29 cellular contexts compared by ENCODE assay signal in genomic region chr9:14099737-14100136, GRCh38.
"Had no signal": no experiment of that assay in that cellular context is flagged by ENCODE, and none has a peak within 500 bp of the region (broad histone marks: within the 10 kb centered on the region; RNA-seq: fewer than 3 reads in every experiment).

No MANE protein-coding gene starts in this region.

- DNase-seq: activated B cell treated with CpG ODN at 0.5 μM for 24 hours; activated CD4-positive, alpha-beta T cell treated with anti-CD3 and anti-CD28 coated beads, Interleukin-2, amount 50 U/mL, for 1 hour; activated CD8-positive, alpha-beta memory T cell treated with anti-CD3 and anti-CD28 coated beads, Interleukin-2, amount 10 ng/mL, durations not matched to agents 7 days and 5 days; activated CD8-positive, alpha-beta T cell treated with anti-CD3 and anti-CD28 coated beads, Interleukin-2, amount 10 ng/mL, durations not matched to agents 7 days and 5 days; activated naive CD8-positive, alpha-beta T cell treated with anti-CD3 and anti-CD28 coated beads, Interleukin-2, amount 50 U/mL, for 24 hours; activated T-cell treated with anti-CD3 and anti-CD28 coated beads, Interleukin-2, amount 50 U/mL, for 48 hours; amygdala; effector CD8-positive, alpha-beta T cell; esophagus squamous epithelium; foreskin melanocyte; hippocampal formation; left cardiac atrium; midbrain; naive thymus-derived CD4-positive, alpha-beta T cell; nucleus accumbens; pancreas; retina; stimulated activated CD4-positive, alpha-beta T cell treated with anti-CD3 and anti-CD28 coated beads, Interleukin-2, amount 100 ng/mL, for 24 hours; stimulated activated naive CD4-positive, alpha-beta T cell; T-helper 2 cell; transverse colon; uterus had no signal

- H3K4me3 ChIP-seq: esophagus squamous epithelium, pancreas, prostate gland, smooth muscle cell, suprapubic skin, transverse colon, uterus had no signal

- H3K27ac Mint-ChIP-seq: activated B cell treated with CpG ODN at 0.5 μM for 24 hours; activated CD8-positive, alpha-beta memory T cell treated with anti-CD3 and anti-CD28 coated beads, Interleukin-2, amount 10 ng/mL, durations not matched to agents 7 days and 5 days; activated CD8-positive, alpha-beta T cell treated with anti-CD3 and anti-CD28 coated beads, Interleukin-2, amount 10 ng/mL, durations not matched to agents 7 days and 5 days; activated naive CD4-positive, alpha-beta T cell treated with anti-CD3 and anti-CD28 coated beads, Interleukin-2, amount 50 U/mL, for 24 hours; activated naive CD8-positive, alpha-beta T cell treated with anti-CD3 and anti-CD28 coated beads, Interleukin-2, amount 50 U/mL, for 24 hours; activated T-helper 2 cell treated with anti-CD3 and anti-CD28 coated beads, Interferon-gamma antibody, Interleukin-2, Interleukin-4, amounts not matched to agents 10 μg/mL and 5 μg/mL and 100 μg/mL, durations not matched to agents 14 hours and 24 hours and 36 hours; naive thymus-derived CD4-positive, alpha-beta T cell had no signal

- H3K36me3 ChIP-seq: esophagus squamous epithelium, pancreas, prostate gland, suprapubic skin, transverse colon, uterus had no signal

- H3K27ac ChIP-seq: epithelial cell of prostate, prostate gland, suprapubic skin, transverse colon had no signal

- ATAC-seq: activated CD8-positive, alpha-beta memory T cell treated with anti-CD3 and anti-CD28 coated beads, Interleukin-2, amount 10 ng/mL, durations not matched to agents 7 days and 5 days; activated CD8-positive, alpha-beta T cell treated with anti-CD3 and anti-CD28 coated beads, Interleukin-2, amount 10 ng/mL, durations not matched to agents 7 days and 5 days; activated naive CD8-positive, alpha-beta T cell treated with anti-CD3 and anti-CD28 coated beads, Interleukin-2, amount 50 U/mL, for 24 hours; left cardiac atrium; naive thymus-derived CD4-positive, alpha-beta T cell; pancreas had no signal

- H3K27me3 Mint-ChIP-seq: activated B cell treated with CpG ODN at 0.5 μM for 24 hours; activated CD8-positive, alpha-beta memory T cell treated with anti-CD3 and anti-CD28 coated beads, Interleukin-2, amount 10 ng/mL, durations not matched to agents 7 days and 5 days; activated naive CD4-positive, alpha-beta T cell treated with anti-CD3 and anti-CD28 coated beads, Interleukin-2, amount 50 U/mL, for 24 hours; activated naive CD8-positive, alpha-beta T cell treated with anti-CD3 and anti-CD28 coated beads, Interleukin-2, amount 50 U/mL, for 24 hours; naive thymus-derived CD4-positive, alpha-beta T cell had no signal

- H3K9me3 ChIP-seq: esophagus squamous epithelium, pancreas, prostate gland, suprapubic skin, transverse colon, uterus had no signal

- H3K9me3 Mint-ChIP-seq: activated B cell treated with CpG ODN at 0.5 μM for 24 hours; activated naive CD4-positive, alpha-beta T cell treated with anti-CD3 and anti-CD28 coated beads, Interleukin-2, amount 50 U/mL, for 24 hours; activated T-helper 2 cell treated with anti-CD3 and anti-CD28 coated beads, Interferon-gamma antibody, Interleukin-2, Interleukin-4, amounts not matched to agents 10 μg/mL and 5 μg/mL and 100 μg/mL, durations not matched to agents 14 hours and 24 hours and 36 hours; neural crest cell had no signal

- H3K4me1 ChIP-seq: uterus had no signal

- H3K27me3 ChIP-seq: esophagus squamous epithelium, pancreas, suprapubic skin, transverse colon, uterus had no signal

- H3K4me1 Mint-ChIP-seq: activated B cell treated with CpG ODN at 0.5 μM for 24 hours; activated CD8-positive, alpha-beta memory T cell treated with anti-CD3 and anti-CD28 coated beads, Interleukin-2, amount 10 ng/mL, durations not matched to agents 7 days and 5 days; activated naive CD4-positive, alpha-beta T cell treated with anti-CD3 and anti-CD28 coated beads, Interleukin-2, amount 50 U/mL, for 24 hours; activated naive CD8-positive, alpha-beta T cell treated with anti-CD3 and anti-CD28 coated beads, Interleukin-2, amount 50 U/mL, for 24 hours; naive thymus-derived CD4-positive, alpha-beta T cell had no signal

- H3K36me3 Mint-ChIP-seq: activated CD8-positive, alpha-beta memory T cell treated with anti-CD3 and anti-CD28 coated beads, Interleukin-2, amount 10 ng/mL, durations not matched to agents 7 days and 5 days; activated naive CD4-positive, alpha-beta T cell treated with anti-CD3 and anti-CD28 coated beads, Interleukin-2, amount 50 U/mL, for 24 hours; naive thymus-derived CD4-positive, alpha-beta T cell had no signal

- H3K4me3 Mint-ChIP-seq: activated B cell treated with CpG ODN at 0.5 μM for 24 hours; activated CD8-positive, alpha-beta memory T cell treated with anti-CD3 and anti-CD28 coated beads, Interleukin-2, amount 10 ng/mL, durations not matched to agents 7 days and 5 days; activated CD8-positive, alpha-beta T cell treated with anti-CD3 and anti-CD28 coated beads, Interleukin-2, amount 10 ng/mL, durations not matched to agents 7 days and 5 days; activated naive CD4-positive, alpha-beta T cell treated with anti-CD3 and anti-CD28 coated beads, Interleukin-2, amount 50 U/mL, for 24 hours; activated naive CD8-positive, alpha-beta T cell treated with anti-CD3 and anti-CD28 coated beads, Interleukin-2, amount 50 U/mL, for 24 hours; naive thymus-derived CD4-positive, alpha-beta T cell; neural crest cell had no signal
